Comparison of ENCODE assay signal across 33 cellular contexts in genomic region chr14:81129242-81129641, GRCh38.
"Had no signal": no experiment of that assay in that cellular context is flagged by ENCODE, and none has a peak within 500 bp of the region (broad histone marks: within the 10 kb centered on the region; RNA-seq: fewer than 3 reads in every experiment).

No MANE protein-coding gene starts in this region.

- DNase-seq: activated B cell treated with CpG ODN at 0.5 μM for 24 hours; activated CD4-positive, alpha-beta memory T cell treated with anti-CD3 and anti-CD28 coated beads for 36 hours; activated CD4-positive, alpha-beta T cell treated with anti-CD3 and anti-CD28 coated beads for 4 hours; activated CD4-positive, alpha-beta T cell treated with anti-CD3 and anti-CD28 coated beads, Interleukin-2, amount 10 ng/mL, durations not matched to agents 24 days and 14 days; activated CD4-positive, alpha-beta T cell treated with anti-CD3 and anti-CD28 coated beads, Interleukin-2, amount 50 U/mL, for 1 hour; activated CD4-positive, alpha-beta T cell treated with anti-CD3 and anti-CD28 coated beads, Interleukin-2, amount 50 U/mL, for 4 hours; activated CD4-positive, CD25-positive, alpha-beta regulatory T cell treated with anti-CD3 and anti-CD28 coated beads, Interleukin-2, amount 50 U/mL, for 72 hours; activated CD8-positive, alpha-beta memory T cell treated with anti-CD3 and anti-CD28 coated beads, Interleukin-2, amount 50 U/mL, for 4 hours; activated CD8-positive, alpha-beta T cell treated with anti-CD3 and anti-CD28 coated beads for 36 hours; activated effector memory CD4-positive, alpha-beta T cell treated with anti-CD3 and anti-CD28 coated beads, Interleukin-2, amount 50 U/mL, for 16 hours; activated gamma-delta T cell treated with Interleukin-2 at 50 U/mL for 16 hours; activated naive CD4-positive, alpha-beta T cell; activated naive CD4-positive, alpha-beta T cell treated with anti-CD3 and anti-CD28 coated beads for 36 hours; activated naive CD4-positive, alpha-beta T cell treated with anti-CD3 and anti-CD28 coated beads, Interleukin-2, amount 50 U/mL, for 16 hours; activated naive CD8-positive, alpha-beta T cell treated with anti-CD3 and anti-CD28 coated beads for 36 hours; activated T-cell treated with anti-CD3 and anti-CD28 coated beads for 4 hours; activated T-cell treated with anti-CD3 and anti-CD28 coated beads, Interleukin-2, amount 50 U/mL, for 1 hour; activated T-cell treated with anti-CD3 and anti-CD28 coated beads, Interleukin-2, amount 50 U/mL, for 4 hours; activated T-cell treated with anti-CD3 and anti-CD28 coated beads, Interleukin-2, amount 50 U/mL, for 72 hours; adrenal gland; amniotic stem cell; aorta; body of pancreas; brain microvascular endothelial cell; central memory CD4-positive, alpha-beta T cell; T-helper 2 cell; T-helper 9 cell had no signal

- H3K9me3 ChIP-seq: adrenal gland, body of pancreas, breast epithelium had no signal

- H3K27me3 ChIP-seq: adrenal gland, body of pancreas, brain microvascular endothelial cell, breast epithelium had no signal

- H3K4me3 ChIP-seq: adrenal gland, body of pancreas, breast epithelium had no signal

- H3K27ac ChIP-seq: adrenal gland, body of pancreas, brain microvascular endothelial cell, breast epithelium, VCaP had no signal

- H3K36me3 ChIP-seq: adrenal gland, brain microvascular endothelial cell, breast epithelium had no signal

- ATAC-seq: activated CD8-positive, alpha-beta T cell treated with anti-CD3 and anti-CD28 coated beads for 36 hours; activated naive CD4-positive, alpha-beta T cell treated with anti-CD3 and anti-CD28 coated beads, Interleukin-2, amount 50 U/mL, for 72 hours; activated T-cell treated with anti-CD3 and anti-CD28 coated beads, Interleukin-2, amount 50 U/mL, for 4 hours; activated T-cell treated with anti-CD3 and anti-CD28 coated beads, Interleukin-2, amount 50 U/mL, for 72 hours; activated T-helper 17 cell treated with anti-CD3 and anti-CD28 coated beads, Interleukin-2, amount 50 U/mL, for 72 hours; body of pancreas had no signal

- H3K4me1 ChIP-seq: adrenal gland, body of pancreas, breast epithelium had no signal

- FAIRE-seq: astrocyte, TTC549 had no signal
